ENCODE assay signal across 1 cellular context in genomic region chr4:78293348-78293747, GRCh38.
TF ChIP-seq lines count a peak whose summit lies in the region.

No MANE protein-coding gene starts in this region.

TF ChIP-seq in K562, 482 proteins besides CTCF, POLR2A, EP300 and RAD21 (continued from another document):
- TF ChIP-seq SRSF7 (optimal IDR thresholded peaks at IDR 0.05; ENCODE audit: low read depth, low read length) (no peak), ZNF584 (CRISPR knock-in tag; IDR thresholded peaks at IDR 0.05; ENCODE audit: low read depth) (no peak), NONO (IDR thresholded peaks at IDR 0.05; ENCODE audit: low read depth in 2 of 2, low read length in 1 of 2) (no peak), SMARCA4 (IDR thresholded peaks at IDR 0.05) (no peak), ETV1 (tag; conservative IDR thresholded peaks at IDR 0.05; ENCODE audit: low read depth) (no peak), IRF2 (CRISPR knock-in tag; IDR thresholded peaks at IDR 0.05) (no peak), ZNF589 (CRISPR knock-in tag; IDR thresholded peaks at IDR 0.05; ENCODE audit: low read depth) (no peak), CBX3 (IDR thresholded peaks at IDR 0.05; ENCODE audit: borderline replicate concordance in 1 of 2, low read length in 2 of 2) (no peak), ZBTB17 (CRISPR knock-in tag; IDR thresholded peaks at IDR 0.05) (no peak)
- TF ChIP-seq, protein P1, sequence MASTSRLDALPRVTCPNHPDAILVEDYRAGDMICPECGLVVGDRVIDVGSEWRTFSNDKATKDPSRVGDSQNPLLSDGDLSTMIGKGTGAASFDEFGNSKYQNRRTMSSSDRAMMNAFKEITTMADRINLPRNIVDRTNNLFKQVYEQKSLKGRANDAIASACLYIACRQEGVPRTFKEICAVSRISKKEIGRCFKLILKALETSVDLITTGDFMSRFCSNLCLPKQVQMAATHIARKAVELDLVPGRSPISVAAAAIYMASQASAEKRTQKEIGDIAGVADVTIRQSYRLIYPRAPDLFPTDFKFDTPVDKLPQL (IDR thresholded peaks at IDR 0.05; ENCODE audit: extremely low read depth, insufficient read length), result no peak
